In genomic region chr19:16514383-16515019, GRCh38 we compare ENCODE assay signal across 22 cellular contexts. TPM values are rescaled to one million over a fixed set of nuclear protein-coding genes. Genes with fewer than 3 reads are reported as not detected.
DNase-seq lines count a peak whose midpoint lies in the region; ATAC-seq, FAIRE-seq and TF ChIP-seq lines count a peak whose summit lies in the region.
"Had no signal": no experiment of that assay in that cellular context is flagged by ENCODE, and none has a peak within 500 bp of the region (broad histone marks: within the 10 kb centered on the region; RNA-seq: fewer than 3 reads in every experiment).

No MANE protein-coding gene starts in this region.

- WGBS in H1 (ENCODE audit: extremely low coverage in 1 of 2, insufficient coverage in 1 of 2, insufficient read length in 1 of 2, insufficient replicate concordance in 2 of 2, low coverage in 1 of 2, low lambda C conversion rate in 2 of 2, missing lambda C conversion rate in 1 of 2), 2 experiments: 91% methylated on average over 24 of the region's 24 CpGs; no CpG with 5 or more reads in 1 of the 2 experiments

- H3K9me3 Mint-ChIP-seq in activated naive CD8-positive, alpha-beta T cell treated with anti-CD3 and anti-CD28 coated beads, Interleukin-2, amount 50 U/mL, for 24 hours: no peaks in the 10 kb centered on the region
- H3K9me3 Mint-ChIP-seq in activated naive CD8-positive, alpha-beta T cell treated with anti-CD3 and anti-CD28 coated beads for 36 hours: no peaks in the 10 kb centered on the region
- H3K9me3 Mint-ChIP-seq in endothelial cell (ENCODE audit: unreplicated experiment): no peaks in the 10 kb centered on the region

- no peak overlapping the region for H2BK15ac ChIP-seq in H1 (ENCODE audit: low read length)

- H3K18ac ChIP-seq in H1 (ENCODE audit: extremely low read depth, low read length): no peak overlapping the region

- no peak for DNase-seq in activated naive CD8-positive, alpha-beta T cell treated with anti-CD3 and anti-CD28 coated beads, Interleukin-2, amount 50 U/mL, for 24 hours
- DNase-seq in activated naive CD8-positive, alpha-beta T cell treated with anti-CD3 and anti-CD28 coated beads for 36 hours: no peak
- DNase-seq in H1 (ENCODE audit: low read depth in 1 of 2, low spot score in 2 of 2): no peak
- no peak for DNase-seq in upper lobe of right lung
- DNase-seq in endothelial cell (ENCODE audit: low spot score): no peak
- DNase-seq: DMS53; esophagus squamous epithelium; heart left ventricle; IMR-90; kidney; NCI-H1048; NCI-H2081 treated with DMSO at 0.1 percent for 48 hours; NCI-H526 treated with DMSO at 0.1 percent for 48 hours; Peyer's patch; stimulated activated naive CD4-positive, alpha-beta T cell; upper lobe of left lung had no signal

- no peak overlapping the region for H3K9ac ChIP-seq in H1 (replicated peaks in 1 of 4; ENCODE audit: extremely low read depth in 1 of 4, low read depth in 3 of 4, low read length in 3 of 4)

- no peaks in the 10 kb centered on the region for H3K4me1 Mint-ChIP-seq in activated naive CD8-positive, alpha-beta T cell treated with anti-CD3 and anti-CD28 coated beads, Interleukin-2, amount 50 U/mL, for 24 hours
- no peaks in the 10 kb centered on the region for H3K4me1 Mint-ChIP-seq in activated naive CD8-positive, alpha-beta T cell treated with anti-CD3 and anti-CD28 coated beads for 36 hours
- H3K4me1 Mint-ChIP-seq in endothelial cell (ENCODE audit: unreplicated experiment): no peaks in the 10 kb centered on the region

- no peaks in the 10 kb centered on the region for H3K27me3 Mint-ChIP-seq in activated naive CD8-positive, alpha-beta T cell treated with anti-CD3 and anti-CD28 coated beads, Interleukin-2, amount 50 U/mL, for 24 hours
- no peaks in the 10 kb centered on the region for H3K27me3 Mint-ChIP-seq in activated naive CD8-positive, alpha-beta T cell treated with anti-CD3 and anti-CD28 coated beads for 36 hours
- peaks cover 3% of the 10 kb centered on the region for H3K27me3 Mint-ChIP-seq in endothelial cell (ENCODE audit: unreplicated experiment)
- H3K27me3 Mint-ChIP-seq: activated naive CD8-positive, alpha-beta T cell had no signal

- intact Hi-C loops in upper lobe of right lung (cut with DNase I): no loop called here

- no peak overlapping the region for H3K14ac ChIP-seq in H1 (ENCODE audit: insufficient read length)

- no peak overlapping the region for H2BK120ac ChIP-seq in H1 (replicated peaks; ENCODE audit: low read depth, low read length)

- H3K4me3 Mint-ChIP-seq in activated naive CD8-positive, alpha-beta T cell treated with anti-CD3 and anti-CD28 coated beads, Interleukin-2, amount 50 U/mL, for 24 hours: no peak overlapping the region
- H3K4me3 Mint-ChIP-seq in activated naive CD8-positive, alpha-beta T cell treated with anti-CD3 and anti-CD28 coated beads for 36 hours: no peak overlapping the region
- H3K4me3 Mint-ChIP-seq in endothelial cell (ENCODE audit: unreplicated experiment): no peak overlapping the region
- H3K4me3 Mint-ChIP-seq: activated naive CD8-positive, alpha-beta T cell had no signal

- no peak overlapping the region for H2BK12ac ChIP-seq in H1 (ENCODE audit: low read depth, low read length)

- H4K91ac ChIP-seq in H1 (replicated peaks; ENCODE audit: insufficient read length, low read length): no peak overlapping the region

- no peak overlapping the region for H3K27ac Mint-ChIP-seq in activated naive CD8-positive, alpha-beta T cell treated with anti-CD3 and anti-CD28 coated beads, Interleukin-2, amount 50 U/mL, for 24 hours
- no peak overlapping the region for H3K27ac Mint-ChIP-seq in activated naive CD8-positive, alpha-beta T cell treated with anti-CD3 and anti-CD28 coated beads for 36 hours
- no peak overlapping the region for H3K27ac Mint-ChIP-seq in endothelial cell (ENCODE audit: unreplicated experiment)
- H3K27ac Mint-ChIP-seq: activated naive CD8-positive, alpha-beta T cell had no signal

- H3K36me3 ChIP-seq in H1 (ENCODE audit: control insufficient read depth in 2 of 4, insufficient read depth in 4 of 4, low read length in 3 of 4): peaks cover 14 to 28% (median 25%) of the 10 kb centered on the region in 4 experiments
- H3K36me3 ChIP-seq in upper lobe of right lung: peaks cover 58% of the 10 kb centered on the region

- POLR2A ChIA-PET in H1 (lab: Charles Lee; ENCODE audit: partially characterized antibody): interaction anchor here (0.7 to 2.9 kb wide), 5 partner anchors 18 to 77 kb away, joined by 3 to 7 read pairs (median 3); partner anchors contain the start of genes C19orf44 and CALR3

- TF ChIP-seq CTCF in H1 (IDR thresholded peaks at IDR 0.05; ENCODE audit: control extremely low read depth in 1 of 3, insufficient read depth in 1 of 3, low read depth in 1 of 3, low read length in 3 of 3) (peak in 2 of 3 experiments; percentile 13 to 23; a peak in 2 of 4 replicates), upper lobe of right lung (IDR thresholded peaks at IDR 0.05) (no peak), endothelial cell (IDR thresholded peaks at IDR 0.05; ENCODE audit: unreplicated experiment) (no peak)

- H3K27me3 ChIP-seq in H1 (replicated peaks in 1 of 4; ENCODE audit: control insufficient read depth in 3 of 4, extremely low read depth in 1 of 4, insufficient read depth in 3 of 4, low read length in 3 of 4): no peaks in the 10 kb centered on the region
- no peaks in the 10 kb centered on the region for H3K27me3 ChIP-seq in upper lobe of right lung
- H3K27me3 ChIP-seq: esophagus squamous epithelium, heart left ventricle, Peyer's patch, upper lobe of left lung had no signal

- H3K4me2 ChIP-seq in H1 (ENCODE audit: insufficient read depth in 1 of 2, low read depth in 2 of 2, low read length in 2 of 2): no peak overlapping the region

- H3K27ac ChIP-seq in H1 (ENCODE audit: low read depth, low read length): no peak overlapping the region
- H3K27ac ChIP-seq in upper lobe of right lung: no peak overlapping the region
- H3K27ac ChIP-seq: C4-2B, esophagus squamous epithelium, heart left ventricle, Peyer's patch, upper lobe of left lung had no signal

- TF ChIP-seq EP300 in H1 (IDR thresholded peaks at IDR 0.05; ENCODE audit: borderline replicate concordance in 1 of 2, low read depth in 2 of 2, low read length in 2 of 2): no peak

- peak; percentile 24 to 35; a peak in 3 of 4 replicates for TF ChIP-seq RAD21 in H1 (IDR thresholded peaks at IDR 0.05 in 1 of 2, conservative IDR thresholded peaks at IDR 0.05 in 1 of 2; ENCODE audit: low read depth in 2 of 2, low read length in 2 of 2)

- H3K36me3 Mint-ChIP-seq in activated naive CD8-positive, alpha-beta T cell treated with anti-CD3 and anti-CD28 coated beads, Interleukin-2, amount 50 U/mL, for 24 hours (ENCODE audit: low read depth): peaks cover 14% of the 10 kb centered on the region
- peaks cover 14% of the 10 kb centered on the region for H3K36me3 Mint-ChIP-seq in activated naive CD8-positive, alpha-beta T cell treated with anti-CD3 and anti-CD28 coated beads for 36 hours
- H3K36me3 Mint-ChIP-seq in endothelial cell (ENCODE audit: low read depth, unreplicated experiment): peaks cover 17% of the 10 kb centered on the region

- H2AFZ ChIP-seq in H1 (ENCODE audit: low read length): no peak overlapping the region

- peak overlapping the region; percentile 25; the same call in 1 of the 2 replicates for H4K8ac ChIP-seq in H1 (ENCODE audit: extremely low read depth, insufficient read depth, low read length)

- H3K23me2 ChIP-seq in H1 (ENCODE audit: low read depth, low read length): no peaks in the 10 kb centered on the region

- TF ChIP-seq POLR2A in H1 (IDR thresholded peaks at IDR 0.05; ENCODE audit: control extremely low read depth in 1 of 2, low read depth in 2 of 2, low read length in 2 of 2): no peak

- no peak overlapping the region for H3K56ac ChIP-seq in H1 (replicated peaks; ENCODE audit: insufficient read length, low read depth, low read length)

- H3K79me1 ChIP-seq in H1 (ENCODE audit: low read depth, low read length): no peaks in the 10 kb centered on the region

- ATAC-seq in activated naive CD8-positive, alpha-beta T cell treated with anti-CD3 and anti-CD28 coated beads, Interleukin-2, amount 50 U/mL, for 24 hours: peak; percentile 29
- ATAC-seq in upper lobe of right lung (peak; percentile 17), HG02798 (IDR thresholded peaks at IDR 0.05; ENCODE audit: poor library complexity, unreplicated experiment) (no peak)
- ATAC-seq: heart left ventricle had no signal

- H3K23ac ChIP-seq in H1 (ENCODE audit: insufficient read length): no peak overlapping the region

- no peak overlapping the region for H2BK20ac ChIP-seq in H1 (ENCODE audit: low read length)

- H3K79me2 ChIP-seq in H1 (ENCODE audit: control insufficient read depth in 1 of 2, insufficient read depth in 2 of 2, low read length in 2 of 2): no peaks in the 10 kb centered on the region

- CTCF ChIA-PET in H1 (lab: Charles Lee; ENCODE audit: partially characterized antibody): interaction anchor here (0.7 to 6.1 kb wide), 9 partner anchors 14 to 90 kb away, joined by 3 to 67 read pairs (median 3); partner anchors contain the start of genes C19orf44 and CALR3

- no peak for FAIRE-seq in H1 (lab: Jason Lieb, UNC)
- FAIRE-seq: kidney had no signal

- no peak overlapping the region for H4K5ac ChIP-seq in H1 (ENCODE audit: insufficient read length, low read depth, low read length)

- no peak overlapping the region for H2BK5ac ChIP-seq in H1 (ENCODE audit: low read depth, low read length)

- no peak overlapping the region for H3K4me3 ChIP-seq in H1 (ENCODE audit: extremely low read depth in 1 of 4, insufficient read depth in 2 of 4, low read depth in 3 of 4, low read length in 4 of 4)
- H3K4me3 ChIP-seq in upper lobe of right lung: no peak overlapping the region
- H3K4me3 ChIP-seq: esophagus squamous epithelium, heart left ventricle, Peyer's patch, upper lobe of left lung had no signal

- H3K4ac ChIP-seq in H1 (replicated peaks; ENCODE audit: insufficient read length, low read depth, low read length): no peak overlapping the region

- no peak overlapping the region for H2AK5ac ChIP-seq in H1 (ENCODE audit: low read depth, low read length)

- H4K20me1 ChIP-seq in H1 (replicated peaks in 1 of 2; ENCODE audit: control insufficient read depth in 1 of 2, insufficient read depth in 2 of 2, low read length in 2 of 2): peaks cover 13 to 16% of the 10 kb centered on the region in 2 experiments

- H3K9me3 ChIP-seq in H1 (ENCODE audit: insufficient read depth in 2 of 2, low read depth in 1 of 2, low read length in 1 of 2) (no peaks in the 10 kb centered on the region), upper lobe of right lung (no peaks in the 10 kb centered on the region)
- H3K9me3 ChIP-seq: esophagus squamous epithelium, heart left ventricle, Peyer's patch, upper lobe of left lung had no signal

- H3K4me1 ChIP-seq in H1 (replicated peaks in 1 of 4; ENCODE audit: control insufficient read depth in 3 of 4, insufficient read depth in 4 of 4, low read length in 3 of 4) (no peaks in the 10 kb centered on the region), upper lobe of right lung (no peaks in the 10 kb centered on the region)
- H3K4me1 ChIP-seq: Peyer's patch, upper lobe of left lung had no signal

RNA-seq across cellular contexts. Expression of gene C19orf44, which starts 18.3 kb away (rescaled TPM):
- 1 to 10 TPM; 2.7 to 3.0 TPM for total RNA-seq in activated naive CD8-positive, alpha-beta T cell treated with anti-CD3 and anti-CD28 coated beads for 36 hours
- 4.2 and 4.5 TPM in 2 replicates for total RNA-seq in H1 (2021; fragmentation: NEBNext Ultra II Directional; extraction: Animal tissue kit (Norgen Biotek cat#: 25700))
- 2.1 and 2.8 TPM in 2 replicates for polyA plus RNA-seq in H1 (2011; rRNA removed)
- 3.1 TPM for polyA plus RNA-seq in H1 (2011; cell fraction: cytosol; rRNA removed)
- polyA plus RNA-seq in H1 (2011; cell fraction: nucleus; rRNA removed): 4.2 TPM
- 3.6 to 5.5 TPM (median 4.1 TPM) in 4 replicates for polyA plus RNA-seq in H1 (2012, experiment 1 of 2)
- polyA plus RNA-seq in H1 (2012, experiment 2 of 2): 1.7 TPM
- 3.3 TPM for polyA plus RNA-seq in H1 (2013, experiment 1 of 2)
- polyA plus RNA-seq in H1 (2013, experiment 2 of 2): 2.9 TPM
- 1.9 TPM in 2 replicates for polyA minus RNA-seq in H1 (2011; rRNA and poly(A)+ RNA removed)
- 2.9 TPM for polyA minus RNA-seq in H1 (2011; cell fraction: cytosol; rRNA and poly(A)+ RNA removed)
- polyA minus RNA-seq in H1 (2011; cell fraction: nucleus; rRNA and poly(A)+ RNA removed): 4.1 TPM
- total RNA-seq in upper lobe of right lung (6.7 TPM), endothelial cell (ENCODE audit: unreplicated experiment) (3.7 TPM)

RNA-seq across cellular contexts. Expression of gene CALR3, which starts 18.5 kb away (rescaled TPM):
- under 1 TPM in 1 of 2 experiments, not detected in 1; 0.16 TPM for total RNA-seq in activated naive CD8-positive, alpha-beta T cell treated with anti-CD3 and anti-CD28 coated beads for 36 hours
- total RNA-seq in H1 (2021; fragmentation: NEBNext Ultra II Directional; extraction: Animal tissue kit (Norgen Biotek cat#: 25700)): 0.32 and 0.33 TPM in 2 replicates
- polyA plus RNA-seq in H1 (2011; rRNA removed): 0.11 TPM in 1 of 2 replicates, not detected in the other
- 0.30 TPM for polyA plus RNA-seq in H1 (2011; cell fraction: cytosol; rRNA removed)
- 0.17 TPM for polyA plus RNA-seq in H1 (2011; cell fraction: nucleus; rRNA removed)
- polyA plus RNA-seq in H1 (2012, experiment 1 of 2): 0.19 to 0.40 TPM (median 0.35 TPM) in 4 replicates
- 0.37 TPM for polyA plus RNA-seq in H1 (2012, experiment 2 of 2)
- polyA plus RNA-seq in H1 (2013, experiment 1 of 2): 0.55 TPM
- 0.64 TPM for polyA plus RNA-seq in H1 (2013, experiment 2 of 2)
- 0.44 TPM in 1 of 2 replicates, not detected in the other for polyA minus RNA-seq in H1 (2011; rRNA and poly(A)+ RNA removed)
- polyA minus RNA-seq in H1 (2011; cell fraction: cytosol; rRNA and poly(A)+ RNA removed): not detected
- polyA minus RNA-seq in H1 (2011; cell fraction: nucleus; rRNA and poly(A)+ RNA removed): not detected
- total RNA-seq in upper lobe of right lung (not detected), endothelial cell (ENCODE audit: unreplicated experiment) (not detected)
- total RNA-seq: A172, esophagus squamous epithelium, heart left ventricle, IMR-90, kidney, Peyer's patch, pulmonary artery endothelial cell, upper lobe of left lung had no signal
- polyA plus RNA-seq: heart left ventricle, IMR-90, neural cell had no signal

RNA-seq across cellular contexts. Expression of gene CHERP, which starts 27.7 kb away (rescaled TPM):
- total RNA-seq in activated naive CD8-positive, alpha-beta T cell treated with anti-CD3 and anti-CD28 coated beads for 36 hours: 10 to 100 TPM; 82.3 to 93.7 TPM
- 72.5 and 73.7 TPM in 2 replicates for total RNA-seq in H1 (2021; fragmentation: NEBNext Ultra II Directional; extraction: Animal tissue kit (Norgen Biotek cat#: 25700))
- 13.9 and 23.9 TPM in 2 replicates for polyA plus RNA-seq in H1 (2011; rRNA removed)
- 9.3 TPM for polyA plus RNA-seq in H1 (2011; cell fraction: cytosol; rRNA removed)
- 52.5 TPM for polyA plus RNA-seq in H1 (2011; cell fraction: nucleus; rRNA removed)
- polyA plus RNA-seq in H1 (2012, experiment 1 of 2): 38.9 to 59.6 TPM (median 54.5 TPM) in 4 replicates
- 37.2 TPM for polyA plus RNA-seq in H1 (2012, experiment 2 of 2)
- 47.6 TPM for polyA plus RNA-seq in H1 (2013, experiment 1 of 2)
- polyA plus RNA-seq in H1 (2013, experiment 2 of 2): 44.8 TPM
- 6.0 and 8.6 TPM in 2 replicates for polyA minus RNA-seq in H1 (2011; rRNA and poly(A)+ RNA removed)
- 25.3 TPM for polyA minus RNA-seq in H1 (2011; cell fraction: cytosol; rRNA and poly(A)+ RNA removed)
- polyA minus RNA-seq in H1 (2011; cell fraction: nucleus; rRNA and poly(A)+ RNA removed): 26.4 TPM
- total RNA-seq in upper lobe of right lung: 41.9 TPM
- 66.5 TPM for total RNA-seq in endothelial cell (ENCODE audit: unreplicated experiment)

RNA-seq across cellular contexts. Expression of gene EPS15L1, which starts 42.7 kb away (rescaled TPM):
- total RNA-seq in activated naive CD8-positive, alpha-beta T cell treated with anti-CD3 and anti-CD28 coated beads for 36 hours: 10 to 100 TPM; 25.1 to 25.8 TPM
- total RNA-seq in H1 (2021; fragmentation: NEBNext Ultra II Directional; extraction: Animal tissue kit (Norgen Biotek cat#: 25700)): 36.6 and 37.2 TPM in 2 replicates
- 17.6 and 22.4 TPM in 2 replicates for polyA plus RNA-seq in H1 (2011; rRNA removed)
- polyA plus RNA-seq in H1 (2011; cell fraction: cytosol; rRNA removed): 15.2 TPM
- polyA plus RNA-seq in H1 (2011; cell fraction: nucleus; rRNA removed): 31.3 TPM
- polyA plus RNA-seq in H1 (2012, experiment 1 of 2): 29.7 to 35.7 TPM (median 31.8 TPM) in 4 replicates
- polyA plus RNA-seq in H1 (2012, experiment 2 of 2): 13.3 TPM
- 18.0 TPM for polyA plus RNA-seq in H1 (2013, experiment 1 of 2)
- 17.5 TPM for polyA plus RNA-seq in H1 (2013, experiment 2 of 2)
- polyA minus RNA-seq in H1 (2011; rRNA and poly(A)+ RNA removed): 19.7 and 27.4 TPM in 2 replicates
- 28.3 TPM for polyA minus RNA-seq in H1 (2011; cell fraction: cytosol; rRNA and poly(A)+ RNA removed)
- polyA minus RNA-seq in H1 (2011; cell fraction: nucleus; rRNA and poly(A)+ RNA removed): 32.3 TPM
- 42.8 TPM for total RNA-seq in upper lobe of right lung
- 34.5 TPM for total RNA-seq in endothelial cell (ENCODE audit: unreplicated experiment)

RNA-seq across cellular contexts. Expression of gene SLC35E1, which starts 57.7 kb away (rescaled TPM):
- total RNA-seq in activated naive CD8-positive, alpha-beta T cell treated with anti-CD3 and anti-CD28 coated beads for 36 hours: 10 to 100 TPM; 46.7 TPM
- total RNA-seq in H1 (2021; fragmentation: NEBNext Ultra II Directional; extraction: Animal tissue kit (Norgen Biotek cat#: 25700)): 26.0 and 28.5 TPM in 2 replicates
- 31.2 and 31.9 TPM in 2 replicates for polyA plus RNA-seq in H1 (2011; rRNA removed)
- 19.0 TPM for polyA plus RNA-seq in H1 (2011; cell fraction: cytosol; rRNA removed)
- 47.0 TPM for polyA plus RNA-seq in H1 (2011; cell fraction: nucleus; rRNA removed)
- 17.7 to 21.3 TPM (median 20.5 TPM) in 4 replicates for polyA plus RNA-seq in H1 (2012, experiment 1 of 2)
- polyA plus RNA-seq in H1 (2012, experiment 2 of 2): 15.8 TPM
- 36.8 TPM for polyA plus RNA-seq in H1 (2013, experiment 1 of 2)
- polyA plus RNA-seq in H1 (2013, experiment 2 of 2): 43.2 TPM
- polyA minus RNA-seq in H1 (2011; rRNA and poly(A)+ RNA removed): 52.9 and 53.8 TPM in 2 replicates
- 20.4 TPM for polyA minus RNA-seq in H1 (2011; cell fraction: cytosol; rRNA and poly(A)+ RNA removed)
- polyA minus RNA-seq in H1 (2011; cell fraction: nucleus; rRNA and poly(A)+ RNA removed): 24.4 TPM
- total RNA-seq in upper lobe of right lung (51.2 TPM), endothelial cell (ENCODE audit: unreplicated experiment) (29.7 TPM)

Comparison
In these comparisons a context has a peak if more than half of its experiments do, and no peak if none do; other contexts are left out.
1. CTCF ChIP-seq: peak in H1 (2 of 3); none in upper lobe of right lung (single experiment) and endothelial cell (single experiment).